ENCODE assay signal across 17 cellular contexts in genomic region chr6:144195671-144196070, GRCh38. TPM values are rescaled to one million over a fixed set of nuclear protein-coding genes. Genes with fewer than 3 reads are reported as not detected.
DNase-seq lines count a peak whose midpoint lies in the region; ATAC-seq and TF ChIP-seq lines count a peak whose summit lies in the region.
"Had no signal": no experiment of that assay in that cellular context is flagged by ENCODE, and none has a peak within 500 bp of the region (broad histone marks: within the 10 kb centered on the region; RNA-seq: fewer than 3 reads in every experiment).

No MANE protein-coding gene starts in this region.

- no peak for DNase-seq in SK-N-SH
- DNase-seq in foreskin keratinocyte = peak; percentile 81 to 91
- DNase-seq in KBM-7 = no peak
- no peak for DNase-seq in NCI-H510A (lab: John Stamatoyannopoulos, UW)
- DNase-seq in NCI-H82 (lab: John Stamatoyannopoulos, UW) = no peak
- DNase-seq: activated CD4-positive, alpha-beta memory T cell treated with anti-CD3 and anti-CD28 coated beads for 36 hours; amniotic stem cell; colonic mucosa; hypothalamus; naive thymus-derived CD4-positive, alpha-beta T cell; NCI-H2171; NK-92 treated with Interleukin-12 subunit alpha and Interleukin-12 subunit beta, amount 100 ng/mL, for 24 hours; stimulated activated CD4-positive, alpha-beta T cell treated with anti-CD3 and anti-CD28 coated beads, Interleukin-15, amount 100 ng/mL, for 24 hours had no signal

- no peaks in the 10 kb centered on the region for H3K36me3 ChIP-seq in SK-N-SH (replicated peaks in 1 of 2; ENCODE audit: control insufficient read depth in 1 of 2, insufficient read depth in 2 of 2, low read length in 1 of 2)
- H3K36me3 ChIP-seq: colonic mucosa, prostate gland had no signal

- no peaks in the 10 kb centered on the region for H3K79me2 ChIP-seq in SK-N-SH (ENCODE audit: insufficient read depth)

- ATAC-seq in SK-N-SH treated with all-trans-retinoic acid at 6 μM for 48 hours (peak; percentile 65), foreskin keratinocyte (peak; percentile 79), HG03457 (IDR thresholded peaks at IDR 0.05; ENCODE audit: unreplicated experiment) (no peak)
- ATAC-seq: naive thymus-derived CD4-positive, alpha-beta T cell had no signal

- H3K4me2 ChIP-seq in SK-N-SH = no peak overlapping the region

- WGBS in SK-N-SH (ENCODE audit: low lambda C conversion rate) = 17% methylated on average over 3 of the region's 3 CpGs

- POLR2A ChIA-PET in SK-N-SH (lab: Yijun Ruan, JAX) = no interaction called here

- TF ChIP-seq CTCF in SK-N-SH (IDR thresholded peaks at IDR 0.05) (no peak), VCaP (conservative IDR thresholded peaks at IDR 0.05) (no peak), foreskin keratinocyte (conservative IDR thresholded peaks at IDR 0.05) (no peak)

- in situ Hi-C loops in KBM-7 (cut with MboI; ENCODE audit: low pct_unique_long_range_greater_than_20kb, low sequenced_read_pairs) = no loop called here

- H3K27me3 ChIP-seq in SK-N-SH (ENCODE audit: insufficient read depth) = no peaks in the 10 kb centered on the region; the same call in 1 of the 2 replicates
- H3K27me3 ChIP-seq in foreskin keratinocyte = no peaks in the 10 kb centered on the region
- H3K27me3 ChIP-seq: colonic mucosa had no signal

- H3K9me3 ChIP-seq in SK-N-SH = no peaks in the 10 kb centered on the region
- H3K9me3 ChIP-seq: colonic mucosa, prostate gland had no signal

- TF ChIP-seq RAD21 in SK-N-SH (IDR thresholded peaks at IDR 0.05; ENCODE audit: low read length) = no peak

- TF ChIP-seq EP300 in SK-N-SH (IDR thresholded peaks at IDR 0.05; ENCODE audit: borderline replicate concordance in 1 of 2, low read depth in 1 of 2, low read length in 1 of 2) = no peak

- no peaks in the 10 kb centered on the region for H3F3A ChIP-seq in SK-N-SH (replicated peaks; ENCODE audit: insufficient read depth)

- no peak overlapping the region for H3K4me3 ChIP-seq in SK-N-SH (ENCODE audit: low read depth in 2 of 2, low read length in 1 of 2)
- H3K4me3 ChIP-seq: colonic mucosa, prostate gland had no signal

- H3K4me1 ChIP-seq in SK-N-SH (ENCODE audit: control insufficient read depth in 1 of 2, insufficient read depth in 2 of 2, low read depth in 1 of 2, low read length in 1 of 2) = no peaks in the 10 kb centered on the region
- no peaks in the 10 kb centered on the region for H3K4me1 ChIP-seq in foreskin keratinocyte
- H3K4me1 ChIP-seq: colonic mucosa, prostate gland had no signal

- no peak overlapping the region for H3K9ac ChIP-seq in SK-N-SH

- no peak overlapping the region for H2AFZ ChIP-seq in SK-N-SH (ENCODE audit: low read depth)

- CTCF ChIA-PET in SK-N-SH (lab: Yijun Ruan, JAX) = no interaction called here

- H4K20me1 ChIP-seq in SK-N-SH (ENCODE audit: insufficient read depth) = no peaks in the 10 kb centered on the region

- H3K9me2 ChIP-seq in SK-N-SH = no peaks in the 10 kb centered on the region

- H3K27ac ChIP-seq in SK-N-SH (ENCODE audit: low read depth in 2 of 2, low read length in 1 of 2) (no peak overlapping the region), VCaP (peak overlapping the region; percentile 55), foreskin keratinocyte (no peak overlapping the region)
- H3K27ac ChIP-seq: colonic mucosa, prostate gland had no signal

TF ChIP-seq in SK-N-SH treated with all-trans-retinoic acid at 6 μM for 48 hours, 23 proteins besides CTCF, POLR2A, EP300 and RAD21 (continues in another document):
- TF ChIP-seq, protein P1, sequence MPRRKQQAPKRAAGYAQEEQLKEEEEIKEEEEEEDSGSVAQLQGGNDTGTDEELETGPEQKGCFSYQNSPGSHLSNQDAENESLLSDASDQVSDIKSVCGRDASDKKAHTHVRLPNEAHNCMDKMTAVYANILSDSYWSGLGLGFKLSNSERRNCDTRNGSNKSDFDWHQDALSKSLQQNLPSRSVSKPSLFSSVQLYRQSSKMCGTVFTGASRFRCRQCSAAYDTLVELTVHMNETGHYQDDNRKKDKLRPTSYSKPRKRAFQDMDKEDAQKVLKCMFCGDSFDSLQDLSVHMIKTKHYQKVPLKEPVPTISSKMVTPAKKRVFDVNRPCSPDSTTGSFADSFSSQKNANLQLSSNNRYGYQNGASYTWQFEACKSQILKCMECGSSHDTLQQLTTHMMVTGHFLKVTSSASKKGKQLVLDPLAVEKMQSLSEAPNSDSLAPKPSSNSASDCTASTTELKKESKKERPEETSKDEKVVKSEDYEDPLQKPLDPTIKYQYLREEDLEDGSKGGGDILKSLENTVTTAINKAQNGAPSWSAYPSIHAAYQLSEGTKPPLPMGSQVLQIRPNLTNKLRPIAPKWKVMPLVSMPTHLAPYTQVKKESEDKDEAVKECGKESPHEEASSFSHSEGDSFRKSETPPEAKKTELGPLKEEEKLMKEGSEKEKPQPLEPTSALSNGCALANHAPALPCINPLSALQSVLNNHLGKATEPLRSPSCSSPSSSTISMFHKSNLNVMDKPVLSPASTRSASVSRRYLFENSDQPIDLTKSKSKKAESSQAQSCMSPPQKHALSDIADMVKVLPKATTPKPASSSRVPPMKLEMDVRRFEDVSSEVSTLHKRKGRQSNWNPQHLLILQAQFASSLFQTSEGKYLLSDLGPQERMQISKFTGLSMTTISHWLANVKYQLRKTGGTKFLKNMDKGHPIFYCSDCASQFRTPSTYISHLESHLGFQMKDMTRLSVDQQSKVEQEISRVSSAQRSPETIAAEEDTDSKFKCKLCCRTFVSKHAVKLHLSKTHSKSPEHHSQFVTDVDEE (CRISPR knock-in tag; IDR thresholded peaks at IDR 0.05) = no peak
- TF ChIP-seq SNAI2 (CRISPR knock-in tag; IDR thresholded peaks at IDR 0.05) (no peak), RARB (CRISPR knock-in tag; IDR thresholded peaks at IDR 0.05) (no peak), CSDC2 (CRISPR knock-in tag; IDR thresholded peaks at IDR 0.05) (no peak), CSRNP3 (CRISPR knock-in tag; IDR thresholded peaks at IDR 0.05) (no peak), TCF4 (CRISPR knock-in tag; IDR thresholded peaks at IDR 0.05; ENCODE audit: borderline replicate concordance) (no peak), ZFP3 (CRISPR knock-in tag; IDR thresholded peaks at IDR 0.05) (no peak)

TF ChIP-seq in SK-N-SH, 30 proteins besides CTCF, POLR2A, EP300 and RAD21:
- TF ChIP-seq IRF3 (IDR thresholded peaks at IDR 0.05; ENCODE audit: low read depth, low read length) (no peak), YY1 (IDR thresholded peaks at IDR 0.05; ENCODE audit: low read depth) (no peak), MXI1 (IDR thresholded peaks at IDR 0.05; ENCODE audit: low read depth, low read length) (no peak), CHD2 (IDR thresholded peaks at IDR 0.05; ENCODE audit: low read length, partially characterized antibody) (no peak), TEAD4 (IDR thresholded peaks at IDR 0.05; ENCODE audit: borderline replicate concordance, insufficient read depth) (no peak), RCOR1 (IDR thresholded peaks at IDR 0.05; ENCODE audit: low read length) (no peak), JUND (IDR thresholded peaks at IDR 0.05) (no peak)
- TF ChIP-seq, protein P2, sequence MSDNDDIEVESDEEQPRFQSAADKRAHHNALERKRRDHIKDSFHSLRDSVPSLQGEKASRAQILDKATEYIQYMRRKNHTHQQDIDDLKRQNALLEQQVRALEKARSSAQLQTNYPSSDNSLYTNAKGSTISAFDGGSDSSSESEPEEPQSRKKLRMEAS (IDR thresholded peaks at IDR 0.05; ENCODE audit: low read depth) = no peak
- TF ChIP-seq, protein P3, sequence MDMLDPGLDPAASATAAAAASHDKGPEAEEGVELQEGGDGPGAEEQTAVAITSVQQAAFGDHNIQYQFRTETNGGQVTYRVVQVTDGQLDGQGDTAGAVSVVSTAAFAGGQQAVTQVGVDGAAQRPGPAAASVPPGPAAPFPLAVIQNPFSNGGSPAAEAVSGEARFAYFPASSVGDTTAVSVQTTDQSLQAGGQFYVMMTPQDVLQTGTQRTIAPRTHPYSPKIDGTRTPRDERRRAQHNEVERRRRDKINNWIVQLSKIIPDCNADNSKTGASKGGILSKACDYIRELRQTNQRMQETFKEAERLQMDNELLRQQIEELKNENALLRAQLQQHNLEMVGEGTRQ (IDR thresholded peaks at IDR 0.05; ENCODE audit: borderline replicate concordance, low read depth, low read length) = no peak
TF ChIP-seq in SK-N-SH: peak in this region for 0.

RNA-seq across cellular contexts. Expression of gene STX11, which starts 45.4 kb away (rescaled TPM):
- polyA plus RNA-seq in SK-N-SH (2012; rRNA removed) (0.15 and 0.41 TPM in 2 replicates), foreskin keratinocyte (0.17 and 0.21 TPM in 2 replicates)
- 0.18 and 0.41 TPM in 2 replicates for polyA plus RNA-seq in SK-N-SH (2012; cell fraction: cytosol; rRNA removed)
- 0.14 and 0.15 TPM in 2 replicates for polyA plus RNA-seq in SK-N-SH (2012; cell fraction: nucleus; rRNA removed)
- 0.25 and 0.31 TPM in 2 replicates for total RNA-seq in foreskin keratinocyte

Comparison
In these comparisons a context has a peak if more than half of its experiments do, and no peak if none do; other contexts are left out.
1. DNase-seq: peak in foreskin keratinocyte (2 of 2); none in SK-N-SH (single experiment), KBM-7 (single experiment), NCI-H510A (single experiment) and NCI-H82 (single experiment).